ENCODE assay signal across 16 cellular contexts in the genomic region with DNA sequence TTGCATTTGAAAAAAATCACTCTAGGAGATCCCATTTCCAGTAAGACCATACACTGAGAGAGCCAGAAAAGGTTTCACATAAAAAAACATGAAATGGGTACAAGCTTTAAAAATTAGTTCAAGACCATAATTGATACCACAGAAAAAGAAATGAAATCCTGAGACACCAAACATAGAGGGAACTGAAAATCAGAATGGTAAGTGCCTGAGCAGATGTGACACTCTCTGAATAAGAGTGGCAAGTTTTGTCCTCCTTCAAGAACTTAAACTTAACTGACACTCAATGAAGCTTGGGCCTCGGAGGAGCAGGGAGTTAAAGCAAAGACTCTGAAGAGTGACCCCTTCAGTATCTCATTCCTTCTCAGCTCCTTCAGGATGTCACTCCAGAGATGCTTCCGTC. TPM values are rescaled to one million over a fixed set of nuclear protein-coding genes. Genes with fewer than 3 reads are reported as not detected.
DNase-seq lines count a peak whose midpoint lies in the region; ATAC-seq, FAIRE-seq and TF ChIP-seq lines count a peak whose summit lies in the region.
"Had no signal": no experiment of that assay in that cellular context is flagged by ENCODE, and none has a peak within 500 bp of the region (broad histone marks: within the 10 kb centered on the region; RNA-seq: fewer than 3 reads in every experiment).

No MANE protein-coding gene starts in this region.

- H3K4me3 ChIP-seq in GM12865 (ENCODE audit: low read depth, low read length) (no peak overlapping the region), endodermal cell (ENCODE audit: low read length) (no peak overlapping the region)
- H3K4me3 ChIP-seq: breast epithelium had no signal

- no peak overlapping the region for H3K4me3 Mint-ChIP-seq in endodermal cell

- no peaks in the 10 kb centered on the region for H3K27me3 ChIP-seq in endodermal cell (ENCODE audit: control insufficient read depth, insufficient read depth, low read length, poor library complexity, severe bottlenecking)
- H3K27me3 ChIP-seq: breast epithelium had no signal

- H3K27ac ChIP-seq in endodermal cell (ENCODE audit: low read depth, low read length) = no peak overlapping the region
- H3K27ac ChIP-seq: breast epithelium had no signal

- peak; percentile 66 for DNase-seq in GM12865 (ENCODE audit: low read depth)
- no peak for DNase-seq in D341Med (ENCODE audit: low spot score)
- no peak for DNase-seq in D721Med (ENCODE audit: insufficient read length, low spot score)
- no peak for DNase-seq in endodermal cell
- DNase-seq: GF-D8; islet precursor cell; NCI-H2029 treated with DMSO at 0.1 percent for 48 hours; stimulated activated CD4-positive, alpha-beta T cell treated with anti-CD3 and anti-CD28 coated beads, Interleukin-1b, Interleukin-23, amount 100 ng/mL, for 48 hours had no signal

- no peaks in the 10 kb centered on the region for H3K4me1 ChIP-seq in endodermal cell (ENCODE audit: control insufficient read depth, insufficient read depth, low read length)
- H3K4me1 ChIP-seq: breast epithelium had no signal

- 91 to 95% methylated on average over 2 of the region's 2 CpGs for WGBS in endodermal cell (ENCODE audit: insufficient coverage in 1 of 2, insufficient read length in 1 of 2), 2 experiments

- H3K9me3 Mint-ChIP-seq in endodermal cell = peaks cover 4% of the 10 kb centered on the region

- H3K27ac Mint-ChIP-seq in endodermal cell = no peak overlapping the region

- H3K4me1 Mint-ChIP-seq in endodermal cell = no peaks in the 10 kb centered on the region

- H3K36me3 Mint-ChIP-seq in endodermal cell (ENCODE audit: low read depth) = no peaks in the 10 kb centered on the region

- H3K27me3 Mint-ChIP-seq in endodermal cell (ENCODE audit: insufficient read depth) = peaks cover 2% of the 10 kb centered on the region

- peaks cover 6% of the 10 kb centered on the region for H3K9me3 ChIP-seq in endodermal cell (ENCODE audit: control insufficient read depth, low read length)
- H3K9me3 ChIP-seq: breast epithelium had no signal

- H3K36me3 ChIP-seq in endodermal cell (ENCODE audit: control insufficient read depth, insufficient read depth, low read length) = no peaks in the 10 kb centered on the region
- H3K36me3 ChIP-seq: breast epithelium had no signal

- no peak for FAIRE-seq in D721Med (lab: Jason Lieb, UNC)

- ATAC-seq in GM19372 (IDR thresholded peaks at IDR 0.05; ENCODE audit: low read depth, unreplicated experiment) (peak; percentile 61), HG02610 (IDR thresholded peaks at IDR 0.05; ENCODE audit: unreplicated experiment) (peak; percentile 50), HG03378 (IDR thresholded peaks at IDR 0.05; ENCODE audit: unreplicated experiment) (peak; percentile 56), HG03342 (IDR thresholded peaks at IDR 0.05; ENCODE audit: unreplicated experiment) (no peak)

- H3K9ac ChIP-seq in endodermal cell (ENCODE audit: extremely low read depth, low read length, poor library complexity, severe bottlenecking) = no peak overlapping the region

- TF ChIP-seq CTCF in GM12865 (IDR thresholded peaks at IDR 0.05; ENCODE audit: insufficient read depth, low read depth, low read length, missing control alignments) (no peak), D721Med (IDR thresholded peaks at IDR 0.05; ENCODE audit: insufficient read depth, missing control alignments) (no peak), endodermal cell (conservative IDR thresholded peaks at IDR 0.05) (no peak)

RNA-seq across cellular contexts. Expression of a gene that starts 23.2 kb away (rescaled TPM):
- under 1 TPM in 1 of 2 donors, not detected in 1; 0.09 TPM for total RNA-seq in endodermal cell
- polyA plus RNA-seq in endodermal cell (2013, experiment 1 of 2) = not detected
- polyA plus RNA-seq in endodermal cell (2013, experiment 2 of 2) = not detected
- total RNA-seq: A673, renal cortical epithelial cell, SK-MEL-5 had no signal
